Comparison of ENCODE assay signal across 6 cellular contexts in genomic region chr17:63911657-63912100, GRCh38. TPM values are rescaled to one million over a fixed set of nuclear protein-coding genes. Genes with fewer than 3 reads are reported as not detected.
A peak's percentile ranks its signal among the peaks of the same experiment; 100 is the strongest.
DNase-seq lines count a peak whose midpoint lies in the region; ATAC-seq and TF ChIP-seq lines count a peak whose summit lies in the region.

No MANE protein-coding gene starts in this region.

- no peak for ATAC-seq in GM21381 (IDR thresholded peaks at IDR 0.05; ENCODE audit: unreplicated experiment)

- H3K9me3 Mint-ChIP-seq in glutamatergic neuron (ENCODE audit: unreplicated experiment) = peaks cover 8% of the 10 kb centered on the region

- H3K4me1 Mint-ChIP-seq in glutamatergic neuron (ENCODE audit: low read depth, unreplicated experiment) = peaks cover 15% of the 10 kb centered on the region

- no peak overlapping the region for H3K27ac Mint-ChIP-seq in glutamatergic neuron (ENCODE audit: unreplicated experiment)

- peak; percentile 90 for TF ChIP-seq CTCF in glutamatergic neuron (IDR thresholded peaks at IDR 0.05; ENCODE audit: partially characterized antibody, unreplicated experiment)

- no peaks in the 10 kb centered on the region for H3K36me3 Mint-ChIP-seq in glutamatergic neuron (ENCODE audit: unreplicated experiment)

- peaks cover 4% of the 10 kb centered on the region for H3K27me3 Mint-ChIP-seq in glutamatergic neuron (ENCODE audit: unreplicated experiment)

- no peak overlapping the region for H3K4me3 Mint-ChIP-seq in glutamatergic neuron (ENCODE audit: unreplicated experiment)

- DNase-seq in NCI-H2171 treated with DMSO at 0.1 percent for 48 hours (lab: John Stamatoyannopoulos, UW) (peak; percentile 12), NCI-H2171 (lab: John Stamatoyannopoulos, UW) (no peak), glutamatergic neuron (peak; percentile 66)
- peak; percentile 61 for DNase-seq in activated CD4-positive, alpha-beta T cell treated with anti-CD3 and anti-CD28 coated beads, Interleukin-2, amount 50 U/mL, for 4 hours
- peak; percentile 37 for DNase-seq in stimulated activated CD8-positive, alpha-beta memory T cell treated with anti-CD3 and anti-CD28 coated beads, Interleukin-15, amount 100 ng/mL, for 1 hour (ENCODE audit: low read depth)

RNA-seq across cellular contexts. Expression of gene CSHL1, which starts 0.6 kb away (rescaled TPM):
- not detected for total RNA-seq in glutamatergic neuron (ENCODE audit: unreplicated experiment)

RNA-seq across cellular contexts. Expression of gene GH1, which starts 7.0 kb away (rescaled TPM):
- not detected for total RNA-seq in glutamatergic neuron (ENCODE audit: unreplicated experiment)

RNA-seq across cellular contexts. Expression of gene CSH1, which starts 15.3 kb away (rescaled TPM):
- total RNA-seq in glutamatergic neuron (ENCODE audit: unreplicated experiment) = not detected

RNA-seq across cellular contexts. Expression of gene CD79B, which starts 20.5 kb away (rescaled TPM):
- total RNA-seq in glutamatergic neuron (ENCODE audit: unreplicated experiment) = not detected

RNA-seq across cellular contexts. Expression of gene GH2, which starts 29.9 kb away (rescaled TPM):
- not detected for total RNA-seq in glutamatergic neuron (ENCODE audit: unreplicated experiment)
